Comparison of ENCODE assay signal across 36 cellular contexts in genomic region chr6:104286641-104287040, GRCh38.
"Had no signal": no experiment of that assay in that cellular context is flagged by ENCODE, and none has a peak within 500 bp of the region (broad histone marks: within the 10 kb centered on the region; RNA-seq: fewer than 3 reads in every experiment).

No MANE protein-coding gene starts in this region.

- H3K27me3 ChIP-seq: brain microvascular endothelial cell, cardiac muscle cell, Peyer's patch had no signal

- H3K4me3 ChIP-seq: cardiac muscle cell, Peyer's patch had no signal

- H3K9me3 ChIP-seq: Peyer's patch had no signal

- DNase-seq: activated CD4-positive, alpha-beta memory T cell treated with anti-CD3 and anti-CD28 coated beads, Interleukin-2, amount 10 ng/mL, durations not matched to agents 7 days and 5 days; activated CD4-positive, alpha-beta T cell treated with anti-CD3 and anti-CD28 coated beads for 1 hour; activated CD4-positive, alpha-beta T cell treated with anti-CD3 and anti-CD28 coated beads for 48 hours; activated CD4-positive, CD25-positive, alpha-beta regulatory T cell; activated CD8-positive, alpha-beta memory T cell treated with anti-CD3 and anti-CD28 coated beads for 24 hours; activated CD8-positive, alpha-beta memory T cell treated with anti-CD3 and anti-CD28 coated beads, Interleukin-2, amount 10 ng/mL, durations not matched to agents 7 days and 5 days; activated CD8-positive, alpha-beta memory T cell treated with anti-CD3 and anti-CD28 coated beads, Interleukin-2, amount 50 U/mL, for 48 hours; activated effector memory CD4-positive, alpha-beta T cell treated with Interleukin-2 at 50 U/mL for 16 hours; activated naive CD4-positive, alpha-beta T cell treated with anti-CD3 and anti-CD28 coated beads, Interleukin-2, amount 10 ng/mL, durations not matched to agents 7 days and 5 days; activated naive CD8-positive, alpha-beta T cell treated with anti-CD3 and anti-CD28 coated beads, Interleukin-2, amount 50 U/mL, for 24 hours; activated T-cell treated with anti-CD3 and anti-CD28 coated beads, Interleukin-2, amount 50 U/mL, for 48 hours; aorta; brain microvascular endothelial cell; NCI-H1092 treated with DMSO at 0.1 percent for 48 hours; NCI-H1417; NCI-H146; NCI-H187; NCI-H2029 treated with DMSO at 0.1 percent for 48 hours; NCI-H2107; NCI-H2171; NCI-H510A; NCI-H526; NCI-H748 treated with DMSO at 0.1 percent for 48 hours; NK-92 treated with Interleukin-12 subunit alpha and Interleukin-12 subunit beta, amount 100 ng/mL, for 24 hours; PC-3; Peyer's patch; RPMI8226; SIG-M5; SW 1271; T-helper 1 cell; T-helper 2 cell; T-helper 9 cell; WERI-Rb-1 had no signal

- H3K27ac ChIP-seq: brain microvascular endothelial cell, cardiac muscle cell, KMS-11, Peyer's patch, WERI-Rb-1 had no signal

- H3K27me3 Mint-ChIP-seq: activated CD4-positive, alpha-beta memory T cell treated with anti-CD3 and anti-CD28 coated beads, Interleukin-2, amount 10 ng/mL, durations not matched to agents 7 days and 5 days; activated CD8-positive, alpha-beta memory T cell treated with anti-CD3 and anti-CD28 coated beads, Interleukin-2, amount 10 ng/mL, durations not matched to agents 7 days and 5 days; activated naive CD4-positive, alpha-beta T cell treated with anti-CD3 and anti-CD28 coated beads, Interleukin-2, amount 10 ng/mL, durations not matched to agents 7 days and 5 days; activated naive CD8-positive, alpha-beta T cell; activated naive CD8-positive, alpha-beta T cell treated with anti-CD3 and anti-CD28 coated beads, Interleukin-2, amount 50 U/mL, for 24 hours had no signal

- H3K36me3 Mint-ChIP-seq: activated CD8-positive, alpha-beta memory T cell treated with anti-CD3 and anti-CD28 coated beads, Interleukin-2, amount 10 ng/mL, durations not matched to agents 7 days and 5 days; activated naive CD4-positive, alpha-beta T cell treated with anti-CD3 and anti-CD28 coated beads, Interleukin-2, amount 10 ng/mL, durations not matched to agents 7 days and 5 days; activated naive CD8-positive, alpha-beta T cell had no signal

- H3K9me3 Mint-ChIP-seq: activated CD4-positive, alpha-beta memory T cell treated with anti-CD3 and anti-CD28 coated beads, Interleukin-2, amount 10 ng/mL, durations not matched to agents 7 days and 5 days; activated naive CD4-positive, alpha-beta T cell treated with anti-CD3 and anti-CD28 coated beads, Interleukin-2, amount 10 ng/mL, durations not matched to agents 7 days and 5 days had no signal

- H3K27ac Mint-ChIP-seq: activated CD4-positive, alpha-beta memory T cell treated with anti-CD3 and anti-CD28 coated beads, Interleukin-2, amount 10 ng/mL, durations not matched to agents 7 days and 5 days; activated CD8-positive, alpha-beta memory T cell treated with anti-CD3 and anti-CD28 coated beads, Interleukin-2, amount 10 ng/mL, durations not matched to agents 7 days and 5 days; activated naive CD4-positive, alpha-beta T cell treated with anti-CD3 and anti-CD28 coated beads, Interleukin-2, amount 10 ng/mL, durations not matched to agents 7 days and 5 days; activated naive CD8-positive, alpha-beta T cell; activated naive CD8-positive, alpha-beta T cell treated with anti-CD3 and anti-CD28 coated beads, Interleukin-2, amount 50 U/mL, for 24 hours had no signal

- H3K36me3 ChIP-seq: brain microvascular endothelial cell, cardiac muscle cell, Peyer's patch, WERI-Rb-1 had no signal

- H3K4me1 ChIP-seq: Peyer's patch had no signal

- H3K4me1 Mint-ChIP-seq: activated CD4-positive, alpha-beta memory T cell treated with anti-CD3 and anti-CD28 coated beads, Interleukin-2, amount 10 ng/mL, durations not matched to agents 7 days and 5 days; activated CD8-positive, alpha-beta memory T cell treated with anti-CD3 and anti-CD28 coated beads, Interleukin-2, amount 10 ng/mL, durations not matched to agents 7 days and 5 days; activated naive CD4-positive, alpha-beta T cell treated with anti-CD3 and anti-CD28 coated beads, Interleukin-2, amount 10 ng/mL, durations not matched to agents 7 days and 5 days; activated naive CD8-positive, alpha-beta T cell treated with anti-CD3 and anti-CD28 coated beads, Interleukin-2, amount 50 U/mL, for 24 hours had no signal

- H3K4me3 Mint-ChIP-seq: activated CD4-positive, alpha-beta memory T cell treated with anti-CD3 and anti-CD28 coated beads, Interleukin-2, amount 10 ng/mL, durations not matched to agents 7 days and 5 days; activated CD8-positive, alpha-beta memory T cell treated with anti-CD3 and anti-CD28 coated beads, Interleukin-2, amount 10 ng/mL, durations not matched to agents 7 days and 5 days; activated naive CD4-positive, alpha-beta T cell treated with anti-CD3 and anti-CD28 coated beads, Interleukin-2, amount 10 ng/mL, durations not matched to agents 7 days and 5 days; activated naive CD8-positive, alpha-beta T cell; activated naive CD8-positive, alpha-beta T cell treated with anti-CD3 and anti-CD28 coated beads, Interleukin-2, amount 50 U/mL, for 24 hours had no signal

- H3K9ac ChIP-seq: KMS-11 had no signal

- H3K4me2 ChIP-seq: KMS-11 had no signal
